ENCODE assay signal across 2 cellular contexts in genomic region chr12:6764011-6764828, GRCh38.
TF ChIP-seq lines count a peak whose summit lies in the region.

No MANE protein-coding gene starts in this region.

TF ChIP-seq in HEK293, 187 proteins besides CTCF, POLR2A, EP300 and RAD21 (continued from another document and continues in another):
- TF ChIP-seq, protein P1, sequence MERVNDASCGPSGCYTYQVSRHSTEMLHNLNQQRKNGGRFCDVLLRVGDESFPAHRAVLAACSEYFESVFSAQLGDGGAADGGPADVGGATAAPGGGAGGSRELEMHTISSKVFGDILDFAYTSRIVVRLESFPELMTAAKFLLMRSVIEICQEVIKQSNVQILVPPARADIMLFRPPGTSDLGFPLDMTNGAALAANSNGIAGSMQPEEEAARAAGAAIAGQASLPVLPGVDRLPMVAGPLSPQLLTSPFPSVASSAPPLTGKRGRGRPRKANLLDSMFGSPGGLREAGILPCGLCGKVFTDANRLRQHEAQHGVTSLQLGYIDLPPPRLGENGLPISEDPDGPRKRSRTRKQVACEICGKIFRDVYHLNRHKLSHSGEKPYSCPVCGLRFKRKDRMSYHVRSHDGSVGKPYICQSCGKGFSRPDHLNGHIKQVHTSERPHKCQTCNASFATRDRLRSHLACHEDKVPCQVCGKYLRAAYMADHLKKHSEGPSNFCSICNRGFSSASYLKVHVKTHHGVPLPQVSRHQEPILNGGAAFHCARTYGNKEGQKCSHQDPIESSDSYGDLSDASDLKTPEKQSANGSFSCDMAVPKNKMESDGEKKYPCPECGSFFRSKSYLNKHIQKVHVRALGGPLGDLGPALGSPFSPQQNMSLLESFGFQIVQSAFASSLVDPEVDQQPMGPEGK (tag by site-specific recombination; IDR thresholded peaks at IDR 0.05) = peak; percentile 100
- no peak for TF ChIP-seq MZF1 (tag by site-specific recombination; IDR thresholded peaks at IDR 0.05; ENCODE audit: borderline replicate concordance)
- TF ChIP-seq ZNF530 (tag by site-specific recombination; IDR thresholded peaks at IDR 0.05; ENCODE audit: low read depth) = no peak
- peak; percentile 87 for TF ChIP-seq KLF10 (tag by site-specific recombination; IDR thresholded peaks at IDR 0.05)
- TF ChIP-seq GLI2 (tag by site-specific recombination; IDR thresholded peaks at IDR 0.05; ENCODE audit: borderline replicate concordance, low read depth) = no peak
- peak; percentile 57; the same call in 1 of the 2 replicates for TF ChIP-seq ZNF391 (tag by site-specific recombination; IDR thresholded peaks at IDR 0.05; ENCODE audit: borderline replicate concordance, low read depth)
- TF ChIP-seq ZBTB26 (tag by site-specific recombination; optimal IDR thresholded peaks at IDR 0.05) = no peak
- TF ChIP-seq IKZF3 (tag by site-specific recombination; IDR thresholded peaks at IDR 0.05) = peak; percentile 88
- TF ChIP-seq ZNF600 (tag by site-specific recombination; IDR thresholded peaks at IDR 0.05) = peak; percentile 18; the same call in 1 of the 2 replicates
- TF ChIP-seq ZBTB48 (tag by site-specific recombination; IDR thresholded peaks at IDR 0.05) = peak; percentile 93
- TF ChIP-seq, protein P2, sequence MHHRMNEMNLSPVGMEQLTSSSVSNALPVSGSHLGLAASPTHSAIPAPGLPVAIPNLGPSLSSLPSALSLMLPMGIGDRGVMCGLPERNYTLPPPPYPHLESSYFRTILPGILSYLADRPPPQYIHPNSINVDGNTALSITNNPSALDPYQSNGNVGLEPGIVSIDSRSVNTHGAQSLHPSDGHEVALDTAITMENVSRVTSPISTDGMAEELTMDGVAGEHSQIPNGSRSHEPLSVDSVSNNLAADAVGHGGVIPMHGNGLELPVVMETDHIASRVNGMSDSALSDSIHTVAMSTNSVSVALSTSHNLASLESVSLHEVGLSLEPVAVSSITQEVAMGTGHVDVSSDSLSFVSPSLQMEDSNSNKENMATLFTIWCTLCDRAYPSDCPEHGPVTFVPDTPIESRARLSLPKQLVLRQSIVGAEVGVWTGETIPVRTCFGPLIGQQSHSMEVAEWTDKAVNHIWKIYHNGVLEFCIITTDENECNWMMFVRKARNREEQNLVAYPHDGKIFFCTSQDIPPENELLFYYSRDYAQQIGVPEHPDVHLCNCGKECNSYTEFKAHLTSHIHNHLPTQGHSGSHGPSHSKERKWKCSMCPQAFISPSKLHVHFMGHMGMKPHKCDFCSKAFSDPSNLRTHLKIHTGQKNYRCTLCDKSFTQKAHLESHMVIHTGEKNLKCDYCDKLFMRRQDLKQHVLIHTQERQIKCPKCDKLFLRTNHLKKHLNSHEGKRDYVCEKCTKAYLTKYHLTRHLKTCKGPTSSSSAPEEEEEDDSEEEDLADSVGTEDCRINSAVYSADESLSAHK (tag by site-specific recombination; IDR thresholded peaks at IDR 0.05) = 0 out of 2 replicates have a peak, but pooled peaks have one; percentile 35
- no peak for TF ChIP-seq ZNF335 (tag by site-specific recombination; conservative IDR thresholded peaks at IDR 0.05)
- TF ChIP-seq TCF7L2 (IDR thresholded peaks at IDR 0.05; ENCODE audit: borderline replicate concordance, low read depth, low read length) = no peak
- no peak for TF ChIP-seq ZNF558 (tag by site-specific recombination; IDR thresholded peaks at IDR 0.05)
- TF ChIP-seq ZNF513 (tag by site-specific recombination; IDR thresholded peaks at IDR 0.05) = no peak
- no peak for TF ChIP-seq ZNF280D (tag by site-specific recombination; IDR thresholded peaks at IDR 0.05)
- no peak for TF ChIP-seq ZNF660 (tag by site-specific recombination; IDR thresholded peaks at IDR 0.05)
- TF ChIP-seq SP2 (tag by site-specific recombination; IDR thresholded peaks at IDR 0.05) = peak; percentile 97

TF ChIP-seq in K562, 482 proteins besides CTCF, POLR2A, EP300 and RAD21 (continued from another document):
- TF ChIP-seq MYBL2 (IDR thresholded peaks at IDR 0.05; ENCODE audit: low read depth) = peak; percentile 89
- no peak for TF ChIP-seq MYBL2 (CRISPR knock-in tag; IDR thresholded peaks at IDR 0.05; ENCODE audit: borderline replicate concordance)
- no peak for TF ChIP-seq RBM15 (IDR thresholded peaks at IDR 0.05; ENCODE audit: insufficient read depth, low read length)
- no peak for TF ChIP-seq ZNF175 (CRISPR knock-in tag; IDR thresholded peaks at IDR 0.05; ENCODE audit: low read depth)
- TF ChIP-seq KAT8 (IDR thresholded peaks at IDR 0.05; ENCODE audit: low read depth) = no peak
- peak; percentile 97 for TF ChIP-seq RFX1 (IDR thresholded peaks at IDR 0.05)
- TF ChIP-seq SMAD1 (IDR thresholded peaks at IDR 0.05; ENCODE audit: low read depth, low read length, partially characterized antibody) = peak; percentile 10
- TF ChIP-seq, protein P3, sequence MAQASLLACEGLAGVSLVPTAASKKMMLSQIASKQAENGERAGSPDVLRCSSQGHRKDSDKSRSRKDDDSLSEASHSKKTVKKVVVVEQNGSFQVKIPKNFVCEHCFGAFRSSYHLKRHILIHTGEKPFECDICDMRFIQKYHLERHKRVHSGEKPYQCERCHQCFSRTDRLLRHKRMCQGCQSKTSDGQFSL (CRISPR knock-in tag; IDR thresholded peaks at IDR 0.05) = 0 out of 2 replicates have a peak, but pooled peaks have one; percentile 27
- TF ChIP-seq, protein P3 (tag; IDR thresholded peaks at IDR 0.05) = peak in 1 of 2 experiments; percentile 34; a peak in 1 of 4 replicates
- peak; percentile 98 for TF ChIP-seq RFX5 (IDR thresholded peaks at IDR 0.05; ENCODE audit: low read depth, low read length)
- TF ChIP-seq ASH1L (IDR thresholded peaks at IDR 0.05; ENCODE audit: borderline replicate concordance, low read depth, partially characterized antibody) = peak; percentile 77
- peak in 1 of 2 experiments; percentile 65; a peak in 1 of 4 replicates for TF ChIP-seq MLLT1 (IDR thresholded peaks at IDR 0.05)
- TF ChIP-seq RCOR1 (IDR thresholded peaks at IDR 0.05; ENCODE audit: borderline replicate concordance in 1 of 2, low read depth in 2 of 2, low read length in 2 of 2) = 0 out of 4 replicates have a peak, but pooled peaks have one; percentile 5 to 8
- no peak for TF ChIP-seq ZNF830 (CRISPR knock-in tag; IDR thresholded peaks at IDR 0.05)
- TF ChIP-seq LARP7 (IDR thresholded peaks at IDR 0.05) = 0 out of 2 replicates have a peak, but pooled peaks have one; percentile 41
- peak; percentile 92 for TF ChIP-seq ZFP36 (IDR thresholded peaks at IDR 0.05; ENCODE audit: low read depth, low read length, partially characterized antibody)
- TF ChIP-seq ZEB2 (IDR thresholded peaks at IDR 0.05) = peak; percentile 61; the same call in 1 of the 2 replicates
- TF ChIP-seq SP1 (CRISPR knock-in tag; IDR thresholded peaks at IDR 0.05) = peak; percentile 37; the same call in 1 of the 2 replicates
- peak; percentile 28 for TF ChIP-seq PRDM10 (IDR thresholded peaks at IDR 0.05; ENCODE audit: partially characterized antibody)
- TF ChIP-seq, protein P4, sequence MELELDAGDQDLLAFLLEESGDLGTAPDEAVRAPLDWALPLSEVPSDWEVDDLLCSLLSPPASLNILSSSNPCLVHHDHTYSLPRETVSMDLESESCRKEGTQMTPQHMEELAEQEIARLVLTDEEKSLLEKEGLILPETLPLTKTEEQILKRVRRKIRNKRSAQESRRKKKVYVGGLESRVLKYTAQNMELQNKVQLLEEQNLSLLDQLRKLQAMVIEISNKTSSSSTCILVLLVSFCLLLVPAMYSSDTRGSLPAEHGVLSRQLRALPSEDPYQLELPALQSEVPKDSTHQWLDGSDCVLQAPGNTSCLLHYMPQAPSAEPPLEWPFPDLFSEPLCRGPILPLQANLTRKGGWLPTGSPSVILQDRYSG (tag; conservative IDR thresholded peaks at IDR 0.05; ENCODE audit: low read depth) = no peak
- peak; percentile 74; the same call in 1 of the 2 replicates for TF ChIP-seq MBD2 (IDR thresholded peaks at IDR 0.05; ENCODE audit: borderline replicate concordance, low read depth)
- TF ChIP-seq GTF2F1 (IDR thresholded peaks at IDR 0.05; ENCODE audit: low read depth, low read length) = peak; percentile 51; the same call in 1 of the 2 replicates
- TF ChIP-seq NRF1 (conservative IDR thresholded peaks at IDR 0.05 in 1 of 2, IDR thresholded peaks at IDR 0.05 in 1 of 2) = 0 out of 4 replicates have a peak, but pooled peaks have one; percentile 9 to 20
- TF ChIP-seq HLTF (IDR thresholded peaks at IDR 0.05) = peak; percentile 73; the same call in 1 of the 2 replicates
- no peak for TF ChIP-seq BCOR (IDR thresholded peaks at IDR 0.05)
- TF ChIP-seq ZNF134 (CRISPR knock-in tag; conservative IDR thresholded peaks at IDR 0.05) = no peak
- TF ChIP-seq FOXM1 (IDR thresholded peaks at IDR 0.05; ENCODE audit: low read depth) = peak; percentile 99
- peak; percentile 99 for TF ChIP-seq FOXM1 (CRISPR knock-in tag; IDR thresholded peaks at IDR 0.05; ENCODE audit: low read depth)
- peak; percentile 43; the same call in 1 of the 2 replicates for TF ChIP-seq POLR2G (IDR thresholded peaks at IDR 0.05; ENCODE audit: low read depth, low read length)
- TF ChIP-seq POLR2B (IDR thresholded peaks at IDR 0.05; ENCODE audit: low read depth, partially characterized antibody) = peak; percentile 4
- TF ChIP-seq, protein P5, sequence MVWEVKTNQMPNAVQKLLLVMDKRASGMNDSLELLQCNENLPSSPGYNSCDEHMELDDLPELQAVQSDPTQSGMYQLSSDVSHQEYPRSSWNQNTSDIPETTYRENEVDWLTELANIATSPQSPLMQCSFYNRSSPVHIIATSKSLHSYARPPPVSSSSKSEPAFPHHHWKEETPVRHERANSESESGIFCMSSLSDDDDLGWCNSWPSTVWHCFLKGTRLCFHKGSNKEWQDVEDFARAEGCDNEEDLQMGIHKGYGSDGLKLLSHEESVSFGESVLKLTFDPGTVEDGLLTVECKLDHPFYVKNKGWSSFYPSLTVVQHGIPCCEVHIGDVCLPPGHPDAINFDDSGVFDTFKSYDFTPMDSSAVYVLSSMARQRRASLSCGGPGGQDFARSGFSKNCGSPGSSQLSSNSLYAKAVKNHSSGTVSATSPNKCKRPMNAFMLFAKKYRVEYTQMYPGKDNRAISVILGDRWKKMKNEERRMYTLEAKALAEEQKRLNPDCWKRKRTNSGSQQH (CRISPR knock-in tag; IDR thresholded peaks at IDR 0.05) = 0 out of 2 replicates have a peak, but pooled peaks have one; percentile 7
- no peak for TF ChIP-seq MED1 (CRISPR knock-in tag; IDR thresholded peaks at IDR 0.05; ENCODE audit: borderline replicate concordance)
- TF ChIP-seq FOS (IDR thresholded peaks at IDR 0.05; ENCODE audit: extremely low read depth, insufficient read length) = peak; percentile 82
